Comparison of ENCODE assay signal across 18 cellular contexts in the genomic region with DNA sequence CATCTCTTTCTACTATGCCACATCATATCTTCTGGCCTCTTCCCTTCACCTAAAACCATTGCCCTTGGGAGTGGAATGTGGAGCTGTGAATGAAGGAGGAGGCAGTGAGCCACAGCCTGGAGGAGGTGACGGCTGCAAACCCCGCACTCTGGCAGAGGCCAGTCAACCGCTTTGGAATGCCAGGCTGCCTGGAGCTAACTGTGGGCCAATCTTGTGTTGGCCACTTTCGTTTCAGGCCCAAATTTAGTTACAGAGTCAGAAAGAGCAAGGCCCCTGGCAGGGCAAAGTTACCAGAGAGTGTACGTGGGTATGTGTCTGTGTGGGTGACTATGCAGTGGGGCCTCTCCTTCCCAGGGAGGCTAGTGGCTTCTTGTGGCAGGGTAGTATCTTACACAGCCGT. TPM values are rescaled to one million over a fixed set of nuclear protein-coding genes. Genes with fewer than 3 reads are reported as not detected.
DNase-seq lines count a peak whose midpoint lies in the region; TF ChIP-seq lines count a peak whose summit lies in the region.
"Had no signal": no experiment of that assay in that cellular context is flagged by ENCODE, and none has a peak within 500 bp of the region (broad histone marks: within the 10 kb centered on the region; RNA-seq: fewer than 3 reads in every experiment).

No MANE protein-coding gene starts in this region.

- TF ChIP-seq CTCF in HEK293 (tag by site-specific recombination; IDR thresholded peaks at IDR 0.05) (no peak), coronary artery (IDR thresholded peaks at IDR 0.05) (no peak), transverse colon (IDR thresholded peaks at IDR 0.05) (no peak), Peyer's patch (IDR thresholded peaks at IDR 0.05) (no peak)

- intact Hi-C loops in transverse colon (cut with DNase I; ENCODE audit: low total_unique reads): no loop called here

- no peak for TF ChIP-seq EP300 in transverse colon (IDR thresholded peaks at IDR 0.05; ENCODE audit: low read depth)

- POLR2A ChIA-PET in HEK293 (lab: Yijun Ruan, JAX): no interaction called here

- TF ChIP-seq POLR2A in transverse colon (IDR thresholded peaks at IDR 0.05) (no peak), Peyer's patch (IDR thresholded peaks at IDR 0.05) (no peak)

- H3K36me3 ChIP-seq in HEK293 (ENCODE audit: control insufficient read depth in 2 of 2, insufficient read depth in 1 of 2, low read length in 2 of 2): no peaks in the 10 kb centered on the region
- H3K36me3 ChIP-seq in transverse colon: no peaks in the 10 kb centered on the region
- no peaks in the 10 kb centered on the region for H3K36me3 ChIP-seq in Peyer's patch
- H3K36me3 ChIP-seq: prostate gland, WERI-Rb-1 had no signal

- no peaks in the 10 kb centered on the region for H3K9me3 ChIP-seq in HEK293 (ENCODE audit: control insufficient read depth, insufficient read depth, low read depth, low read length)
- no peaks in the 10 kb centered on the region for H3K9me3 ChIP-seq in transverse colon
- H3K9me3 ChIP-seq in Peyer's patch: no peaks in the 10 kb centered on the region
- H3K9me3 ChIP-seq: prostate gland had no signal

- H3K4me3 ChIP-seq in HEK293 (ENCODE audit: low read depth, low read length) (no peak overlapping the region), coronary artery (peak overlapping the region; percentile 19), transverse colon (no peak overlapping the region), Peyer's patch (no peak overlapping the region)
- H3K4me3 ChIP-seq: dorsolateral prefrontal cortex, prostate gland had no signal

- CTCF ChIA-PET in HEK293 (lab: Yijun Ruan, JAX): no interaction called here

- in situ Hi-C loops in transverse colon (cut with MboI; ENCODE audit: low pct_ligation_motif_present in 1 of 4, low pct_unique_long_range_greater_than_20kb in 1 of 4, low sequenced_read_pairs in 3 of 4): no loop called here

- DNase-seq in coronary artery (ENCODE audit: low spot score): peak; percentile 92
- peak; percentile 3 for DNase-seq in kidney glomerular epithelial cell (lab: John Stamatoyannopoulos, UW)
- no peak for DNase-seq in transverse colon
- no peak for DNase-seq in GOT3 (lab: John Stamatoyannopoulos, UW)
- DNase-seq in Peyer's patch: no peak
- no peak for DNase-seq in MV-4-11 (lab: John Stamatoyannopoulos, UW)
- no peak for DNase-seq in stimulated activated CD4-positive, alpha-beta T cell treated with anti-CD3 and anti-CD28 coated beads, Interleukin-1b, Interleukin-23, amount 100 ng/mL, for 48 hours
- DNase-seq: activated CD8-positive, alpha-beta T cell treated with anti-CD3 and anti-CD28 coated beads for 36 hours; dorsolateral prefrontal cortex; naive B cell; NCI-H187 treated with DMSO at 0.1 percent for 48 hours; NCI-H526; substantia nigra; WERI-Rb-1 had no signal

- H3K27ac ChIP-seq in HEK293 (ENCODE audit: extremely low read depth, low read depth, low read length): no peak overlapping the region
- peak overlapping the region; percentile 89 to 99 for H3K27ac ChIP-seq in coronary artery
- peak overlapping the region; percentile 67 to 87 (median 74) for H3K27ac ChIP-seq in transverse colon
- H3K27ac ChIP-seq in Peyer's patch: peak overlapping the region in 1 of 4 donors; percentile 61
- H3K27ac ChIP-seq: C4-2B, prostate gland, WERI-Rb-1 had no signal

- WGBS in transverse colon (ENCODE audit: low coverage in 1 of 2), 2 donors: 72% methylated on average over 6 of the region's 6 CpGs; no CpG with 5 or more reads in 1 of the 2 donors

- H3K27me3 ChIP-seq in transverse colon (no peaks in the 10 kb centered on the region), Peyer's patch (no peaks in the 10 kb centered on the region)
- H3K27me3 ChIP-seq: dorsolateral prefrontal cortex had no signal

- no peaks in the 10 kb centered on the region for H3K4me1 ChIP-seq in HEK293 (ENCODE audit: control insufficient read depth, insufficient read depth, low read length)
- peaks cover 0 to 24% (median 8%) of the 10 kb centered on the region in 4 donors for H3K4me1 ChIP-seq in transverse colon
- H3K4me1 ChIP-seq in Peyer's patch: no peaks in the 10 kb centered on the region

TF ChIP-seq in HEK293, 187 proteins besides CTCF, POLR2A, EP300 and RAD21:
- TF ChIP-seq ZNF473 (tag by site-specific recombination; IDR thresholded peaks at IDR 0.05) (no peak), EGR2 (tag by site-specific recombination; IDR thresholded peaks at IDR 0.05; ENCODE audit: low read depth) (0 out of 2 replicates have a peak, but pooled peaks have one; percentile 28), ZFHX2 (tag by site-specific recombination; conservative IDR thresholded peaks at IDR 0.05) (peak; percentile 66; the same call in 1 of the 2 replicates), ZNF140 (tag by site-specific recombination; IDR thresholded peaks at IDR 0.05) (no peak), ZNF221 (tag by site-specific recombination; IDR thresholded peaks at IDR 0.05; ENCODE audit: borderline replicate concordance) (no peak)
- TF ChIP-seq, protein P1, sequence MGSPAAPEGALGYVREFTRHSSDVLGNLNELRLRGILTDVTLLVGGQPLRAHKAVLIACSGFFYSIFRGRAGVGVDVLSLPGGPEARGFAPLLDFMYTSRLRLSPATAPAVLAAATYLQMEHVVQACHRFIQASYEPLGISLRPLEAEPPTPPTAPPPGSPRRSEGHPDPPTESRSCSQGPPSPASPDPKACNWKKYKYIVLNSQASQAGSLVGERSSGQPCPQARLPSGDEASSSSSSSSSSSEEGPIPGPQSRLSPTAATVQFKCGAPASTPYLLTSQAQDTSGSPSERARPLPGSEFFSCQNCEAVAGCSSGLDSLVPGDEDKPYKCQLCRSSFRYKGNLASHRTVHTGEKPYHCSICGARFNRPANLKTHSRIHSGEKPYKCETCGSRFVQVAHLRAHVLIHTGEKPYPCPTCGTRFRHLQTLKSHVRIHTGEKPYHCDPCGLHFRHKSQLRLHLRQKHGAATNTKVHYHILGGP (tag by site-specific recombination; IDR thresholded peaks at IDR 0.05): no peak

RNA-seq across cellular contexts. Expression of a gene that starts 40.1 kb away (rescaled TPM):
- total RNA-seq in transverse colon (10 to 100 TPM; 18.8 to 35.2 (median 24.8) TPM), Peyer's patch (10 to 100 TPM in 3 of 4 donors, 1 to 10 TPM in 1; 9.7 to 42.1 (median 18.1) TPM)
- total RNA-seq: HT1080 had no signal

Comparison
In these comparisons a context has a peak if more than half of its experiments do, and no peak if none do; other contexts are left out.
1. DNase-seq: peak in coronary artery (single experiment) and kidney glomerular epithelial cell (single experiment); none in transverse colon (single experiment), GOT3 (single experiment), Peyer's patch (0 of 3), MV-4-11 (single experiment) and stimulated activated CD4-positive, alpha-beta T cell treated with anti-CD3 and anti-CD28 coated beads, Interleukin-1b, Interleukin-23, amount 100 ng/mL, for 48 hours (single experiment).